In genomic region chr9:16671591-16672137, GRCh38 we compare ENCODE assay signal across 11 cellular contexts.
DNase-seq lines count a peak whose midpoint lies in the region; ATAC-seq and TF ChIP-seq lines count a peak whose summit lies in the region.
"Had no signal": no experiment of that assay in that cellular context is flagged by ENCODE, and none has a peak within 500 bp of the region (broad histone marks: within the 10 kb centered on the region; RNA-seq: fewer than 3 reads in every experiment).

No MANE protein-coding gene starts in this region.

- no peak overlapping the region for H3K4me3 ChIP-seq in epithelial cell of esophagus (ENCODE audit: low read length)
- H3K4me3 ChIP-seq in retinal pigment epithelial cell (ENCODE audit: low read length): no peak overlapping the region
- H3K4me3 ChIP-seq: thoracic aorta had no signal

- peak; percentile 44 for ATAC-seq in GM18909 (IDR thresholded peaks at IDR 0.05; ENCODE audit: poor library complexity, unreplicated experiment)
- ATAC-seq: T-helper 17 cell had no signal

- TF ChIP-seq CTCF in epithelial cell of esophagus (IDR thresholded peaks at IDR 0.05; ENCODE audit: insufficient read depth, low read depth, low read length, missing control alignments) (no peak), retinal pigment epithelial cell (conservative IDR thresholded peaks at IDR 0.05; ENCODE audit: low read depth, low read length) (no peak), GM10266 (IDR thresholded peaks at IDR 0.05; ENCODE audit: control insufficient read depth, insufficient read depth, low read depth, missing control alignments) (no peak)

- DNase-seq in NCI-H69 (lab: John Stamatoyannopoulos, UW) (peak; percentile 99), epithelial cell of esophagus (ENCODE audit: low read depth) (peak; percentile 84), retinal pigment epithelial cell (ENCODE audit: low read depth) (peak; percentile 37), GM10266 (ENCODE audit: extremely low spot score) (no peak), NOMO-1 treated with DMSO at 0.1 percent for 48 hours (lab: John Stamatoyannopoulos, UW; ENCODE audit: unreplicated experiment) (no peak), medulla oblongata (ENCODE audit: extremely low spot score) (no peak)
- DNase-seq: cerebellar nuclear complex, NCI-H510A treated with DMSO at 0.1 percent for 48 hours, T-helper 17 cell had no signal

Comparison
In these comparisons a context has a peak if more than half of its experiments do, and no peak if none do; other contexts are left out.
1. DNase-seq: peak in NCI-H69 (single experiment), epithelial cell of esophagus (single experiment) and retinal pigment epithelial cell (single experiment); none in GM10266 (single experiment), NOMO-1 treated with DMSO at 0.1 percent for 48 hours (single experiment) and medulla oblongata (single experiment).